In the genomic region with DNA sequence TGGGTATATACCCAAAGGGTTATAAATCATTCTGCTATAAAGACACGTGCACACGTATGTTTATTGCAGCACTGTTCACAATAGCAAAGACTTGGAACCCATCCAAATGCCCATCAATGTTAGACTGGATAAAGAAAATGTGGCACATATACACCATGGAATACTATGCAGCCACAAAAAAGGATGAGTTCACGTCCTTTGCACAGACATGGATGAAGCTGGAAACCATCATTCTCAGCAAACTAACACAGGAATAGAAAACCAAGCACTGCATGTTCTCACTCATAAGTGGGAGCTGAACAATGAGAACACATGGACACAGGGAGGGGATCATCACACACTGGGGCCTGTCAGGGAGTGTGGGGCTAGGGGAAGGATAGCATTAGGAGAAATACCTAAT, we compare ENCODE assay signal across 6 cellular contexts. TPM values are rescaled to one million over a fixed set of nuclear protein-coding genes. Genes with fewer than 3 reads are reported as not detected.
"Had no signal": no experiment of that assay in that cellular context is flagged by ENCODE, and none has a peak within 500 bp of the region (broad histone marks: within the 10 kb centered on the region; RNA-seq: fewer than 3 reads in every experiment).

No MANE protein-coding gene starts in this region.

RNA-seq across cellular contexts. Expression of a gene that starts 47.4 kb away (rescaled TPM):
- total RNA-seq: lung microvascular endothelial cell; mammary epithelial cell; mononuclear cell; naive thymus-derived CD4-positive, alpha-beta T cell had no signal
- polyA plus RNA-seq: immature natural killer cell; keratinocyte; mammary epithelial cell; naive thymus-derived CD4-positive, alpha-beta T cell had no signal
